Comparison of ENCODE assay signal across 26 cellular contexts in the genomic region with DNA sequence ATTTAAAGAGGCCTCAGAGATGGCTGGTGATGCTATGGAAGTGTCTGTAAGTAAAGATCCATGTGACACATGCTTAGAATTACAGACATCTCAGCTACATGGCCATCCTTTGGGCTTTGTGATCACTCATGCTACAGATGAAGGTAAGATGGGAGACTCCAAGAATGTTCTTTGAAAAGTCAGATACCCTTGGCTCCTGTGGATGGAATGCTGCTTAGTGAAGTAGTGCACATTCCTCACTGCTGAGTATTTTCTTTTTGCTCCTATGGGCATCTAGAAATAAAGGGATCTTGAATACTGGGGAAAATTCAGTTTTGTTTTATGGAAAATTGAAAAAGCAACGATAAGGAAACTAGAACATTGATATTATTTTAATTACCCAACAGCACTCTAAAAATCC. TPM values are rescaled to one million over a fixed set of nuclear protein-coding genes. Genes with fewer than 3 reads are reported as not detected.
DNase-seq lines count a peak whose midpoint lies in the region; ATAC-seq and TF ChIP-seq lines count a peak whose summit lies in the region.
"Had no signal": no experiment of that assay in that cellular context is flagged by ENCODE, and none has a peak within 500 bp of the region (broad histone marks: within the 10 kb centered on the region; RNA-seq: fewer than 3 reads in every experiment).

No MANE protein-coding gene starts in this region.

- H3K4me3 Mint-ChIP-seq in HFFc6 (no peak overlapping the region), chondrocyte (ENCODE audit: unreplicated experiment) (no peak overlapping the region), memory B cell (no peak overlapping the region), H9 (no peak overlapping the region)
- H3K4me3 Mint-ChIP-seq: activated CD4-positive, alpha-beta memory T cell treated with anti-CD3 and anti-CD28 coated beads, Interleukin-2, amount 10 ng/mL, durations not matched to agents 7 days and 5 days; activated naive CD8-positive, alpha-beta T cell treated with anti-CD3 and anti-CD28 coated beads, Interleukin-2, amount 10 ng/mL, durations not matched to agents 7 days and 5 days; endodermal cell; mesothelial cell of epicardium; naive thymus-derived CD8-positive, alpha-beta T cell had no signal

- no peak overlapping the region for H2BK120ac ChIP-seq in H9 (ENCODE audit: low read depth, low read length, poor library complexity, severe bottlenecking)

- H3K27ac ChIP-seq in H9 (ENCODE audit: insufficient read length, low read depth, low read length) (no peak overlapping the region), esophagus muscularis mucosa (replicated peaks in 1 of 4) (no peak overlapping the region), gastrocnemius medialis (no peak overlapping the region)
- H3K27ac ChIP-seq: breast epithelium, C4-2B, coronary artery, right atrium auricular region, SJSA1, spleen, testis had no signal

- no peak for TF ChIP-seq EP300 in esophagus muscularis mucosa (IDR thresholded peaks at IDR 0.05)

- H3K36me3 Mint-ChIP-seq in HFFc6 (ENCODE audit: low read depth) (no peaks in the 10 kb centered on the region), chondrocyte (ENCODE audit: low read depth) (peaks cover 19% of the 10 kb centered on the region), memory B cell (peaks cover 20% of the 10 kb centered on the region), H9 (ENCODE audit: insufficient read depth in 1 of 3, low read depth in 3 of 3) (no peaks in the 10 kb centered on the region)
- H3K36me3 Mint-ChIP-seq: activated naive CD8-positive, alpha-beta T cell treated with anti-CD3 and anti-CD28 coated beads, Interleukin-2, amount 10 ng/mL, durations not matched to agents 7 days and 5 days; mesothelial cell of epicardium had no signal

- in situ Hi-C loops in gastrocnemius medialis (cut with MboI; ENCODE audit: low sequenced_read_pairs in 4 of 4): no loop called here

- H3T11ph ChIP-seq in H9 (ENCODE audit: low read length): no peak overlapping the region

- H3K18ac ChIP-seq in H9 (ENCODE audit: insufficient read length, low read depth, low read length): no peak overlapping the region

- TF ChIP-seq CTCF in HFFc6 (IDR thresholded peaks at IDR 0.05): no peak
- no peak for TF ChIP-seq CTCF in chondrocyte (IDR thresholded peaks at IDR 0.05)
- TF ChIP-seq CTCF in H9 (conservative IDR thresholded peaks at IDR 0.05): no peak
- no peak for TF ChIP-seq CTCF in esophagus muscularis mucosa (IDR thresholded peaks at IDR 0.05)
- no peak for TF ChIP-seq CTCF in gastrocnemius medialis (IDR thresholded peaks at IDR 0.05 in 4 of 5, conservative IDR thresholded peaks at IDR 0.05 in 1 of 5)

- no peak overlapping the region for H4K8ac ChIP-seq in H9 (replicated peaks; ENCODE audit: insufficient read length, low read depth, low read length)

- H3K36me3 ChIP-seq in esophagus muscularis mucosa (peaks cover 0 to 8% (median under 1%) of the 10 kb centered on the region in 4 donors), gastrocnemius medialis (no peaks in the 10 kb centered on the region)
- H3K36me3 ChIP-seq: breast epithelium, right atrium auricular region, SJSA1 had no signal

- H2BK12ac ChIP-seq in H9 (ENCODE audit: insufficient read length, low read depth, low read length): no peak overlapping the region

- no peak overlapping the region for H2BK15ac ChIP-seq in H9 (ENCODE audit: low read depth, low read length)

- no peak overlapping the region for H3K23ac ChIP-seq in H9 (ENCODE audit: insufficient read length, low read depth, low read length)

- no peak for TF ChIP-seq POLR2A in esophagus muscularis mucosa (IDR thresholded peaks at IDR 0.05; ENCODE audit: low read depth)
- no peak for TF ChIP-seq POLR2A in gastrocnemius medialis (IDR thresholded peaks at IDR 0.05)

- no peaks in the 10 kb centered on the region; the same call in 1 of the 2 replicates for H3K79me2 ChIP-seq in H9 (ENCODE audit: insufficient read depth, low read length)

- H3K4me1 ChIP-seq in H9 (ENCODE audit: insufficient read depth, low read length) (no peaks in the 10 kb centered on the region), esophagus muscularis mucosa (peaks cover 0 to 17% (median 8%) of the 10 kb centered on the region in 4 donors), gastrocnemius medialis (no peaks in the 10 kb centered on the region)
- H3K4me1 ChIP-seq: breast epithelium, right atrium auricular region, SJSA1, spleen, testis had no signal

- no peak overlapping the region for H2AK5ac ChIP-seq in H9 (ENCODE audit: insufficient read length, low read length)

- H3K9me3 ChIP-seq in H9 (ENCODE audit: control insufficient read depth, low read depth, low read length) (no peaks in the 10 kb centered on the region), esophagus muscularis mucosa (no peaks in the 10 kb centered on the region), gastrocnemius medialis (no peaks in the 10 kb centered on the region)
- H3K9me3 ChIP-seq: breast epithelium, right atrium auricular region, SJSA1, spleen, testis had no signal

- H3K9ac ChIP-seq in H9 (ENCODE audit: extremely low read depth, insufficient read length, low read length): no peak overlapping the region

- no peaks in the 10 kb centered on the region for H3K9me3 Mint-ChIP-seq in HFFc6
- H3K9me3 Mint-ChIP-seq in chondrocyte (ENCODE audit: low read depth): peaks cover 3% of the 10 kb centered on the region
- no peaks in the 10 kb centered on the region for H3K9me3 Mint-ChIP-seq in memory B cell
- H3K9me3 Mint-ChIP-seq in H9: 0 out of 5 replicates have a peak, but pooled peaks cover 0 to 2% of the 10 kb centered on the region in 2 experiments
- H3K9me3 Mint-ChIP-seq: activated CD4-positive, alpha-beta memory T cell treated with anti-CD3 and anti-CD28 coated beads, Interleukin-2, amount 10 ng/mL, durations not matched to agents 7 days and 5 days; activated naive CD8-positive, alpha-beta T cell treated with anti-CD3 and anti-CD28 coated beads, Interleukin-2, amount 10 ng/mL, durations not matched to agents 7 days and 5 days; endodermal cell; mesothelial cell of epicardium; naive thymus-derived CD8-positive, alpha-beta T cell had no signal

- no peak overlapping the region for H3K4ac ChIP-seq in H9 (ENCODE audit: low read depth, low read length)

- no peaks in the 10 kb centered on the region for H3K23me2 ChIP-seq in H9 (ENCODE audit: insufficient read length, low read depth, low read length, poor library complexity, severe bottlenecking)

- intact Hi-C loops in esophagus muscularis mucosa (cut with DNase I) (no loop called here), gastrocnemius medialis (cut with DNase I; ENCODE audit: low total_unique reads) (no loop called here)

- WGBS in H9 (ENCODE audit: extremely low coverage, insufficient read length, low lambda C conversion rate): no CpG with 5 or more reads among the region's 1 CpG
- WGBS in esophagus muscularis mucosa: 63% methylated on average over 1 of the region's 1 CpG

- ATAC-seq in memory B cell (ENCODE audit: low read depth) (no peak), gastrocnemius medialis (no peak)
- ATAC-seq: activated CD4-positive, CD25-positive, alpha-beta regulatory T cell treated with anti-CD3 and anti-CD28 coated beads, Interleukin-2, amount 50 U/mL, for 24 hours; left cardiac atrium; naive thymus-derived CD8-positive, alpha-beta T cell had no signal

- no peaks in the 10 kb centered on the region for H4K20me1 ChIP-seq in H9 (ENCODE audit: control insufficient read depth, insufficient read depth, insufficient read length)

- no peak overlapping the region for H3K27ac Mint-ChIP-seq in HFFc6
- H3K27ac Mint-ChIP-seq in chondrocyte (ENCODE audit: unreplicated experiment): peak overlapping the region; percentile 70
- peak overlapping the region; percentile 83 for H3K27ac Mint-ChIP-seq in memory B cell
- no peak overlapping the region for H3K27ac Mint-ChIP-seq in H9
- H3K27ac Mint-ChIP-seq: activated CD4-positive, alpha-beta memory T cell treated with anti-CD3 and anti-CD28 coated beads, Interleukin-2, amount 10 ng/mL, durations not matched to agents 7 days and 5 days; activated naive CD8-positive, alpha-beta T cell treated with anti-CD3 and anti-CD28 coated beads, Interleukin-2, amount 10 ng/mL, durations not matched to agents 7 days and 5 days; endodermal cell; mesothelial cell of epicardium; naive thymus-derived CD8-positive, alpha-beta T cell had no signal

- H3K56ac ChIP-seq in H9 (ENCODE audit: insufficient read length, low read depth, low read length): no peak overlapping the region

- H2AFZ ChIP-seq in H9 (ENCODE audit: low read length): no peak overlapping the region

- H3K27me3 Mint-ChIP-seq in HFFc6 (ENCODE audit: insufficient read depth): peaks cover 13% of the 10 kb centered on the region
- H3K27me3 Mint-ChIP-seq in chondrocyte (ENCODE audit: low read depth): no peaks in the 10 kb centered on the region
- H3K27me3 Mint-ChIP-seq in memory B cell: no peaks in the 10 kb centered on the region
- peaks cover 4% of the 10 kb centered on the region for H3K27me3 Mint-ChIP-seq in H9 (ENCODE audit: low read depth)

- H3K4me1 Mint-ChIP-seq in HFFc6 (ENCODE audit: low read depth): peaks cover 11% of the 10 kb centered on the region
- peaks cover 41% of the 10 kb centered on the region for H3K4me1 Mint-ChIP-seq in chondrocyte (ENCODE audit: low read depth)
- peaks cover 2% of the 10 kb centered on the region for H3K4me1 Mint-ChIP-seq in memory B cell
- peaks cover 9 to 17% of the 10 kb centered on the region in 2 experiments for H3K4me1 Mint-ChIP-seq in H9
- H3K4me1 Mint-ChIP-seq: activated CD4-positive, alpha-beta memory T cell treated with anti-CD3 and anti-CD28 coated beads, Interleukin-2, amount 10 ng/mL, durations not matched to agents 7 days and 5 days; activated naive CD8-positive, alpha-beta T cell treated with anti-CD3 and anti-CD28 coated beads, Interleukin-2, amount 10 ng/mL, durations not matched to agents 7 days and 5 days; mesothelial cell of epicardium; naive thymus-derived CD8-positive, alpha-beta T cell had no signal

- H3K79me1 ChIP-seq in H9 (ENCODE audit: insufficient read depth, low read depth, low read length, poor library complexity, severe bottlenecking): no peaks in the 10 kb centered on the region

- H4K5ac ChIP-seq in H9 (ENCODE audit: insufficient read length, low read depth, low read length): no peak overlapping the region

- H3K4me3 ChIP-seq in esophagus muscularis mucosa (no peak overlapping the region), gastrocnemius medialis (no peak overlapping the region)
- H3K4me3 ChIP-seq: breast epithelium, coronary artery, right atrium auricular region, SJSA1, spleen, testis had no signal

- H4K91ac ChIP-seq in H9 (ENCODE audit: insufficient read length, low read depth, low read length): no peak overlapping the region

- no peak overlapping the region for H3K14ac ChIP-seq in H9 (ENCODE audit: insufficient read depth, low read length)

- no peak overlapping the region for H2BK5ac ChIP-seq in H9 (ENCODE audit: insufficient read length, low read length)

- no peak overlapping the region for H2BK20ac ChIP-seq in H9 (ENCODE audit: low read depth, low read length, poor library complexity, severe bottlenecking)

- H3K27me3 ChIP-seq in H9 (ENCODE audit: insufficient read depth, low read length): no peaks in the 10 kb centered on the region
- H3K27me3 ChIP-seq in esophagus muscularis mucosa: no peaks in the 10 kb centered on the region
- peaks cover 0 to 7% (median 0%) of the 10 kb centered on the region in 3 donors for H3K27me3 ChIP-seq in gastrocnemius medialis
- H3K27me3 ChIP-seq: breast epithelium, right atrium auricular region, SJSA1, testis had no signal

- DNase-seq in AG08396 (ENCODE audit: low spot score) (peak; percentile 23), HFFc6 (peak; percentile 6), chondrocyte (ENCODE audit: low spot score) (no peak), memory B cell (ENCODE audit: low spot score in 2 of 2) (no peak), H9 (no peak), esophagus muscularis mucosa (ENCODE audit: extremely low spot score) (no peak), gastrocnemius medialis (no peak), NCI-H345 treated with DMSO at 0.1 percent for 48 hours (lab: John Stamatoyannopoulos, UW; ENCODE audit: unreplicated experiment) (no peak)
- DNase-seq: activated CD4-positive, alpha-beta memory T cell treated with anti-CD3 and anti-CD28 coated beads, Interleukin-2, amount 10 ng/mL, durations not matched to agents 7 days and 5 days; activated naive CD8-positive, alpha-beta T cell treated with anti-CD3 and anti-CD28 coated beads, Interleukin-2, amount 10 ng/mL, durations not matched to agents 7 days and 5 days; endodermal cell; Karpas-422; left cardiac atrium; naive thymus-derived CD8-positive, alpha-beta T cell; NCI-H2171 treated with DMSO at 0.1 percent for 48 hours; spleen; stimulated activated CD4-positive, alpha-beta T cell treated with anti-CD3 and anti-CD28 coated beads, Interleukin-4, amount 100 ng/mL, for 24 hours; stimulated activated naive CD4-positive, alpha-beta T cell treated with Interleukin-2 at 50 U/mL for 16 hours; testis had no signal

- H3K4me2 ChIP-seq in H9 (ENCODE audit: insufficient read depth, insufficient read length, low read length): no peak overlapping the region

RNA-seq across cellular contexts. Expression of gene REV1, which starts 55.2 kb away (rescaled TPM):
- total RNA-seq in HFFc6 (2021; fragmentation: NEBNext Ultra II Directional; extraction: Animal tissue kit (Norgen Biotek cat#: 25700)): 10 to 100 TPM; 17.0 to 19.2 (median 18.6) TPM
- total RNA-seq in chondrocyte (24.4 to 32.8 TPM (median 25.0 TPM) in 3 replicates), H9 (2021) (41.6 and 43.1 TPM in 2 replicates), esophagus muscularis mucosa (10 to 100 TPM; 26.7 to 47.7 (median 31.4) TPM), gastrocnemius medialis (10 to 100 TPM; 13.5 to 35.1 (median 17.8) TPM)

Comparison
In these comparisons a context has a peak if more than half of its experiments do, and no peak if none do; other contexts are left out.
1. DNase-seq: peak in AG08396 (single experiment) and HFFc6 (single experiment); none in chondrocyte (single experiment), memory B cell (0 of 2), H9 (single experiment), esophagus muscularis mucosa (single experiment), gastrocnemius medialis (0 of 2) and NCI-H345 treated with DMSO at 0.1 percent for 48 hours (single experiment).
2. H3K27ac Mint-ChIP-seq: peak in chondrocyte (single experiment) and memory B cell (single experiment); none in HFFc6 (single experiment) and H9 (0 of 3).